1 cellular context compared by ENCODE assay signal in the genomic region with DNA sequence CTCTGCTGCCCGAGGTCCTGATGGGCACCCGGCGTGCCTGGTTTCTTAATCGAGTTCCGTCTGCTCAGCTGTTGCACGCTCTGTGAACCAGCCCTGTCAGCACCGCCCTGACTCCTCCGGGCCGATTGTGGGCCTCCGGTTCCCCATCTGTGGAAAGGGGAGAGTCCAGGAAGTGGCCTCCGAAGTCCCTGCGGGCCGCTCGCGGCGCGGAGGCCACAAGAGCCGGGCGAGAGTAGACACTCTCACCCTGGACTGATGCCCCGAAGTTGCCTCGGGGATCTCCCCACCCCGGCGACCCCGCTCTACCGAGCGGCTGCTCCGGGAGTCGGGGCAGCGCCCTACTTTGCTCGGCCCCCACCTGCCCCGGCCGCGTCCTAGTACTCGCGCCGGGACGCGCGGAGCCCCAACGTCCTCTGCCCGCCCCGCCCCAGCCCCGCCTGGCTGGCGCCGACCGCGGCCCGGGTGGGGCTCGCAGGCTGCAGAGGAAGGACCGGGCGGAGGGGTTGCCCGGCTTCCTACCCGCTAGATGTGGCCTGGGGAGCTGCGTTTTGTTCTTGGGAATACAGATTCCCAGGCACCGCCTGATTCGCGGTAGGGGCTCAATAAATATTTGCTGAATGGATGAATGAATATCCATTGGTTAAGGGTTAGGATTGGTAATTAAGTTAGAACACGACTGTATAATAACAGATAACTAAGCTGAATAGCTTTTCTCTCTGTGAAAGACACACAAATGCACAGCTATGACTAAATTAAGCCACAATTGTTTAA.
TF ChIP-seq lines count a peak whose summit lies in the region.

No MANE protein-coding gene starts in this region.

TF ChIP-seq in K562, 482 proteins besides CTCF, POLR2A, EP300 and RAD21 (continued from another document and continues in another):
- peak in 1 of 2 experiments; percentile 34; a peak in 2 of 4 replicates for TF ChIP-seq MNT (conservative IDR thresholded peaks at IDR 0.05)
- peak; percentile 43; the same call in 1 of the 2 replicates for TF ChIP-seq SOX6 (IDR thresholded peaks at IDR 0.05)
- peak; percentile 44 for TF ChIP-seq ZNF263 (CRISPR knock-in tag; IDR thresholded peaks at IDR 0.05; ENCODE audit: borderline replicate concordance)
- TF ChIP-seq CHD1 (IDR thresholded peaks at IDR 0.05; ENCODE audit: low read length) = peak; percentile 75
- no peak for TF ChIP-seq STAG1 (CRISPR knock-in tag; IDR thresholded peaks at IDR 0.05; ENCODE audit: borderline replicate concordance)
- peak; percentile 40 for TF ChIP-seq GABPA (tag; conservative IDR thresholded peaks at IDR 0.05; ENCODE audit: low read depth)
- TF ChIP-seq DDX20 (tag; IDR thresholded peaks at IDR 0.05; ENCODE audit: low read depth) = no peak
- TF ChIP-seq ZHX1 (conservative IDR thresholded peaks at IDR 0.05; ENCODE audit: low read length) = 0 out of 2 replicates have a peak, but pooled peaks have one; percentile 58
- TF ChIP-seq, protein P1, sequence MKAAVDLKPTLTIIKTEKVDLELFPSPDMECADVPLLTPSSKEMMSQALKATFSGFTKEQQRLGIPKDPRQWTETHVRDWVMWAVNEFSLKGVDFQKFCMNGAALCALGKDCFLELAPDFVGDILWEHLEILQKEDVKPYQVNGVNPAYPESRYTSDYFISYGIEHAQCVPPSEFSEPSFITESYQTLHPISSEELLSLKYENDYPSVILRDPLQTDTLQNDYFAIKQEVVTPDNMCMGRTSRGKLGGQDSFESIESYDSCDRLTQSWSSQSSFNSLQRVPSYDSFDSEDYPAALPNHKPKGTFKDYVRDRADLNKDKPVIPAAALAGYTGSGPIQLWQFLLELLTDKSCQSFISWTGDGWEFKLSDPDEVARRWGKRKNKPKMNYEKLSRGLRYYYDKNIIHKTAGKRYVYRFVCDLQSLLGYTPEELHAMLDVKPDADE (conservative IDR thresholded peaks at IDR 0.05; ENCODE audit: control insufficient read depth, low read depth, low read length) = no peak; the same call in 1 of the 2 replicates
- TF ChIP-seq HES1 (IDR thresholded peaks at IDR 0.05; ENCODE audit: low read depth) = 0 out of 2 replicates have a peak, but pooled peaks have one; percentile 16
- no peak for TF ChIP-seq HDGF (IDR thresholded peaks at IDR 0.05)
- no peak for TF ChIP-seq FUS (optimal IDR thresholded peaks at IDR 0.05; ENCODE audit: low read depth, low read length)
- TF ChIP-seq ZBTB49 (CRISPR knock-in tag; IDR thresholded peaks at IDR 0.05; ENCODE audit: borderline replicate concordance) = no peak
- TF ChIP-seq NFRKB (IDR thresholded peaks at IDR 0.05; ENCODE audit: low read depth) = 0 out of 2 replicates have a peak, but pooled peaks have one; percentile 34
- TF ChIP-seq RNF2 (IDR thresholded peaks at IDR 0.05) = peak; percentile 61
- no peak for TF ChIP-seq RAD51 (IDR thresholded peaks at IDR 0.05; ENCODE audit: borderline replicate concordance, low read depth)
- no peak for TF ChIP-seq RBM14 (IDR thresholded peaks at IDR 0.05; ENCODE audit: borderline replicate concordance, insufficient read depth, low read depth, low read length)
- peak; percentile 70; the same call in 1 of the 2 replicates for TF ChIP-seq CREM (IDR thresholded peaks at IDR 0.05; ENCODE audit: low read depth)
- TF ChIP-seq, protein P2, sequence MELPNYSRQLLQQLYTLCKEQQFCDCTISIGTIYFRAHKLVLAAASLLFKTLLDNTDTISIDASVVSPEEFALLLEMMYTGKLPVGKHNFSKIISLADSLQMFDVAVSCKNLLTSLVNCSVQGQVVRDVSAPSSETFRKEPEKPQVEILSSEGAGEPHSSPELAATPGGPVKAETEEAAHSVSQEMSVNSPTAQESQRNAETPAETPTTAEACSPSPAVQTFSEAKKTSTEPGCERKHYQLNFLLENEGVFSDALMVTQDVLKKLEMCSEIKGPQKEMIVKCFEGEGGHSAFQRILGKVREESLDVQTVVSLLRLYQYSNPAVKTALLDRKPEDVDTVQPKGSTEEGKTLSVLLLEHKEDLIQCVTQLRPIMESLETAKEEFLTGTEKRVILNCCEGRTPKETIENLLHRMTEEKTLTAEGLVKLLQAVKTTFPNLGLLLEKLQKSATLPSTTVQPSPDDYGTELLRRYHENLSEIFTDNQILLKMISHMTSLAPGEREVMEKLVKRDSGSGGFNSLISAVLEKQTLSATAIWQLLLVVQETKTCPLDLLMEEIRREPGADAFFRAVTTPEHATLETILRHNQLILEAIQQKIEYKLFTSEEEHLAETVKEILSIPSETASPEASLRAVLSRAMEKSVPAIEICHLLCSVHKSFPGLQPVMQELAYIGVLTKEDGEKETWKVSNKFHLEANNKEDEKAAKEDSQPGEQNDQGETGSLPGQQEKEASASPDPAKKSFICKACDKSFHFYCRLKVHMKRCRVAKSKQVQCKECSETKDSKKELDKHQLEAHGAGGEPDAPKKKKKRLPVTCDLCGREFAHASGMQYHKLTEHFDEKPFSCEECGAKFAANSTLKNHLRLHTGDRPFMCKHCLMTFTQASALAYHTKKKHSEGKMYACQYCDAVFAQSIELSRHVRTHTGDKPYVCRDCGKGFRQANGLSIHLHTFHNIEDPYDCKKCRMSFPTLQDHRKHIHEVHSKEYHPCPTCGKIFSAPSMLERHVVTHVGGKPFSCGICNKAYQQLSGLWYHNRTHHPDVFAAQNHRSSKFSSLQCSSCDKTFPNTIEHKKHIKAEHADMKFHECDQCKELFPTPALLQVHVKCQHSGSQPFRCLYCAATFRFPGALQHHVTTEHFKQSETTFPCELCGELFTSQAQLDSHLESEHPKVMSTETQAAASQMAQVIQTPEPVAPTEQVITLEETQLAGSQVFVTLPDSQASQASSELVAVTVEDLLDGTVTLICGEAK (IDR thresholded peaks at IDR 0.05) = peak; percentile 62
- TF ChIP-seq, protein P2 (CRISPR knock-in tag; IDR thresholded peaks at IDR 0.05) = no peak
- TF ChIP-seq CSDE1 (IDR thresholded peaks at IDR 0.05) = no peak
- peak; percentile 58; the same call in 1 of the 2 replicates for TF ChIP-seq TCF7 (IDR thresholded peaks at IDR 0.05; ENCODE audit: borderline replicate concordance)
- TF ChIP-seq HMBOX1 (IDR thresholded peaks at IDR 0.05) = peak; percentile 39; the same call in 1 of the 2 replicates
- TF ChIP-seq FOXM1 (IDR thresholded peaks at IDR 0.05; ENCODE audit: low read depth) = peak; percentile 21; the same call in 1 of the 2 replicates
- TF ChIP-seq FOXM1 (CRISPR knock-in tag; IDR thresholded peaks at IDR 0.05; ENCODE audit: low read depth) = 0 out of 2 replicates have a peak, but pooled peaks have one; percentile 41
- TF ChIP-seq HNRNPLL (IDR thresholded peaks at IDR 0.05; ENCODE audit: low read depth, low read length, poor library complexity, severe bottlenecking) = peak; percentile 47
- peak; percentile 47; the same call in 1 of the 2 replicates for TF ChIP-seq CBFA2T3 (IDR thresholded peaks at IDR 0.05)
- no peak for TF ChIP-seq HDAC6 (IDR thresholded peaks at IDR 0.05; ENCODE audit: low read depth, low read length)
- TF ChIP-seq NELFE (IDR thresholded peaks at IDR 0.05; ENCODE audit: insufficient read depth, insufficient read length) = no peak
- no peak for TF ChIP-seq CTCFL (IDR thresholded peaks at IDR 0.05; ENCODE audit: borderline replicate concordance, insufficient read depth, low read depth, low read length, poor library complexity, severe bottlenecking)
- TF ChIP-seq BRD4 (IDR thresholded peaks at IDR 0.05) = peak; percentile 74; the same call in 1 of the 2 replicates
